ENCODE assay signal across 1 cellular context in the genomic region with DNA sequence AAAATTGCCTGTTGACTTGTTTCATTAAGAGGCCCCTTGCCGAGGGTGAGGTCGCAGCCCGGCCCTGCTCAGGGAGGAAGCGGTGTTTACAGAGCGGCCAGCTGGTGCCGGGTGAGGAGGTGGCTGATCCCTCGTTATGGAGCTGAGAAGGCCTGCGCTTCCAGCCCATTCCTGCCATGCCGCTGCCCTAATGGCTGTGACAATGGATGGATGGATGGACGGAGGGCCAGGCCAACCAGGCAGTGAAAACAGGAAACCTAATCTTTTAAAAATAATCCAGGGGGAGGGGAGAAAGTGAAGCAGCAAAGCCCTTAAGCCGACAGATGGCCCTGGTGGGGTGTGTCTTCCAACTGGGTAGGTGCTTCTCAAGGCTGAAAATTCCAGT.
TF ChIP-seq lines count a peak whose summit lies in the region.

No MANE protein-coding gene starts in this region.

TF ChIP-seq in HepG2, 621 proteins besides CTCF, POLR2A, EP300 and RAD21 (continued from another document and continues in another):
- TF ChIP-seq, protein P1, sequence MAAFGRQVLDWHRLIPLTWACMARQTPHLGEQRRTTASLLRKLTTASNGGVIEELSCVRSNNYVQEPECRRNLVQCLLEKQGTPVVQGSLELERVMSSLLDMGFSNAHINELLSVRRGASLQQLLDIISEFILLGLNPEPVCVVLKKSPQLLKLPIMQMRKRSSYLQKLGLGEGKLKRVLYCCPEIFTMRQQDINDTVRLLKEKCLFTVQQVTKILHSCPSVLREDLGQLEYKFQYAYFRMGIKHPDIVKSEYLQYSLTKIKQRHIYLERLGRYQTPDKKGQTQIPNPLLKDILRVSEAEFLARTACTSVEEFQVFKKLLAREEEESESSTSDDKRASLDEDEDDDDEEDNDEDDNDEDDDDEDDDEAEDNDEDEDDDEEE (CRISPR knock-in tag; IDR thresholded peaks at IDR 0.05) = 0 out of 2 replicates have a peak, but pooled peaks have one; percentile 50
- TF ChIP-seq MED13 (CRISPR knock-in tag; IDR thresholded peaks at IDR 0.05) (no peak), ATF7 (IDR thresholded peaks at IDR 0.05) (no peak), ATF7 (CRISPR knock-in tag; IDR thresholded peaks at IDR 0.05) (0 out of 2 replicates have a peak, but pooled peaks have one; percentile 46), ZNF263 (CRISPR knock-in tag; IDR thresholded peaks at IDR 0.05) (peak; percentile 94), FOSL2 (CRISPR knock-in tag; IDR thresholded peaks at IDR 0.05) (peak; percentile 26; the same call in 1 of the 2 replicates), BCL6 (CRISPR knock-in tag; IDR thresholded peaks at IDR 0.05) (0 out of 2 replicates have a peak, but pooled peaks have one; percentile 28), MEIS1 (CRISPR knock-in tag; IDR thresholded peaks at IDR 0.05; ENCODE audit: borderline replicate concordance) (peak; percentile 69; the same call in 1 of the 2 replicates), SIN3A (IDR thresholded peaks at IDR 0.05; ENCODE audit: borderline replicate concordance, low read depth, low read length) (peak; percentile 90; the same call in 1 of the 2 replicates), ZNF713 (CRISPR knock-in tag; IDR thresholded peaks at IDR 0.05) (no peak), NR2F6 (IDR thresholded peaks at IDR 0.05) (peak; percentile 41; the same call in 1 of the 2 replicates), NR2F6 (CRISPR knock-in tag; IDR thresholded peaks at IDR 0.05) (peak; percentile 73), ZNF788 (CRISPR knock-in tag; IDR thresholded peaks at IDR 0.05; ENCODE audit: borderline replicate concordance) (peak; percentile 37; the same call in 1 of the 2 replicates), DPF2 (CRISPR knock-in tag; IDR thresholded peaks at IDR 0.05; ENCODE audit: borderline replicate concordance, low read depth) (peak; percentile 56; the same call in 1 of the 2 replicates), HNF4A (CRISPR knock-in tag; IDR thresholded peaks at IDR 0.05) (peak; percentile 15; the same call in 1 of the 2 replicates), ZBTB8A (CRISPR knock-in tag; IDR thresholded peaks at IDR 0.05; ENCODE audit: borderline replicate concordance, low read depth) (no peak), MEIS2 (CRISPR knock-in tag; IDR thresholded peaks at IDR 0.05) (peak; percentile 80; the same call in 1 of the 2 replicates), LCORL (IDR thresholded peaks at IDR 0.05) (no peak), LCORL (CRISPR knock-in tag; IDR thresholded peaks at IDR 0.05) (peak; percentile 50; the same call in 1 of the 2 replicates), ZNF510 (CRISPR knock-in tag; IDR thresholded peaks at IDR 0.05; ENCODE audit: low read depth) (0 out of 2 replicates have a peak, but pooled peaks have one; percentile 48), ZNF563 (CRISPR knock-in tag; IDR thresholded peaks at IDR 0.05) (peak; percentile 54; the same call in 1 of the 2 replicates), ZNF430 (CRISPR knock-in tag; IDR thresholded peaks at IDR 0.05) (0 out of 2 replicates have a peak, but pooled peaks have one; percentile 42), TOPORS (CRISPR knock-in tag; IDR thresholded peaks at IDR 0.05) (no peak), CENPT (CRISPR knock-in tag; IDR thresholded peaks at IDR 0.05; ENCODE audit: low read depth) (no peak), YEATS4 (CRISPR knock-in tag; IDR thresholded peaks at IDR 0.05; ENCODE audit: borderline replicate concordance) (no peak), RORA (CRISPR knock-in tag; IDR thresholded peaks at IDR 0.05) (no peak), HDAC2 (CRISPR knock-in tag; IDR thresholded peaks at IDR 0.05) (peak; percentile 55; the same call in 1 of the 2 replicates), ZNF607 (CRISPR knock-in tag; IDR thresholded peaks at IDR 0.05; ENCODE audit: borderline replicate concordance) (0 out of 2 replicates have a peak, but pooled peaks have one; percentile 14), HOXA3 (CRISPR knock-in tag; IDR thresholded peaks at IDR 0.05) (peak; percentile 47; the same call in 1 of the 2 replicates), ZNF543 (CRISPR knock-in tag; IDR thresholded peaks at IDR 0.05) (0 out of 2 replicates have a peak, but pooled peaks have one; percentile 50), ZNF782 (CRISPR knock-in tag; IDR thresholded peaks at IDR 0.05; ENCODE audit: borderline replicate concordance) (0 out of 2 replicates have a peak, but pooled peaks have one; percentile 75), PHF21A (CRISPR knock-in tag; IDR thresholded peaks at IDR 0.05) (peak; percentile 61; the same call in 1 of the 2 replicates), ZNF556 (CRISPR knock-in tag; IDR thresholded peaks at IDR 0.05; ENCODE audit: borderline replicate concordance) (peak; percentile 72; the same call in 1 of the 2 replicates), SAP130 (CRISPR knock-in tag; IDR thresholded peaks at IDR 0.05; ENCODE audit: low read depth) (peak; percentile 89), PAF1 (CRISPR knock-in tag; IDR thresholded peaks at IDR 0.05) (no peak), MEF2D (CRISPR knock-in tag; IDR thresholded peaks at IDR 0.05) (0 out of 2 replicates have a peak, but pooled peaks have one; percentile 46), RXRB (CRISPR knock-in tag; IDR thresholded peaks at IDR 0.05; ENCODE audit: borderline replicate concordance) (peak; percentile 19; the same call in 1 of the 2 replicates)
- TF ChIP-seq, protein P2, sequence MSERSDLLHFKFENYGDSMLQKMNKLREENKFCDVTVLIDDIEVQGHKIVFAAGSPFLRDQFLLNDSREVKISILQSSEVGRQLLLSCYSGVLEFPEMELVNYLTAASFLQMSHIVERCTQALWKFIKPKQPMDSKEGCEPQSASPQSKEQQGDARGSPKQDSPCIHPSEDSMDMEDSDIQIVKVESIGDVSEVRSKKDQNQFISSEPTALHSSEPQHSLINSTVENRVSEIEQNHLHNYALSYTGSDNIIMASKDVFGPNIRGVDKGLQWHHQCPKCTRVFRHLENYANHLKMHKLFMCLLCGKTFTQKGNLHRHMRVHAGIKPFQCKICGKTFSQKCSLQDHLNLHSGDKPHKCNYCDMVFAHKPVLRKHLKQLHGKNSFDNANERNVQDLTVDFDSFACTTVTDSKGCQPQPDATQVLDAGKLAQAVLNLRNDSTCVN (CRISPR knock-in tag; IDR thresholded peaks at IDR 0.05; ENCODE audit: borderline replicate concordance) = no peak
- TF ChIP-seq, protein P3, sequence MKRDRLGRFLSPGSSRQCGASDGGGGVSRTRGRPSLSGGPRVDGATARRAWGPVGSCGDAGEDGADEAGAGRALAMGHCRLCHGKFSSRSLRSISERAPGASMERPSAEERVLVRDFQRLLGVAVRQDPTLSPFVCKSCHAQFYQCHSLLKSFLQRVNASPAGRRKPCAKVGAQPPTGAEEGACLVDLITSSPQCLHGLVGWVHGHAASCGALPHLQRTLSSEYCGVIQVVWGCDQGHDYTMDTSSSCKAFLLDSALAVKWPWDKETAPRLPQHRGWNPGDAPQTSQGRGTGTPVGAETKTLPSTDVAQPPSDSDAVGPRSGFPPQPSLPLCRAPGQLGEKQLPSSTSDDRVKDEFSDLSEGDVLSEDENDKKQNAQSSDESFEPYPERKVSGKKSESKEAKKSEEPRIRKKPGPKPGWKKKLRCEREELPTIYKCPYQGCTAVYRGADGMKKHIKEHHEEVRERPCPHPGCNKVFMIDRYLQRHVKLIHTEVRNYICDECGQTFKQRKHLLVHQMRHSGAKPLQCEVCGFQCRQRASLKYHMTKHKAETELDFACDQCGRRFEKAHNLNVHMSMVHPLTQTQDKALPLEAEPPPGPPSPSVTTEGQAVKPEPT (CRISPR knock-in tag; IDR thresholded peaks at IDR 0.05; ENCODE audit: low read depth) = 0 out of 2 replicates have a peak, but pooled peaks have one; percentile 46
- TF ChIP-seq, protein P4, sequence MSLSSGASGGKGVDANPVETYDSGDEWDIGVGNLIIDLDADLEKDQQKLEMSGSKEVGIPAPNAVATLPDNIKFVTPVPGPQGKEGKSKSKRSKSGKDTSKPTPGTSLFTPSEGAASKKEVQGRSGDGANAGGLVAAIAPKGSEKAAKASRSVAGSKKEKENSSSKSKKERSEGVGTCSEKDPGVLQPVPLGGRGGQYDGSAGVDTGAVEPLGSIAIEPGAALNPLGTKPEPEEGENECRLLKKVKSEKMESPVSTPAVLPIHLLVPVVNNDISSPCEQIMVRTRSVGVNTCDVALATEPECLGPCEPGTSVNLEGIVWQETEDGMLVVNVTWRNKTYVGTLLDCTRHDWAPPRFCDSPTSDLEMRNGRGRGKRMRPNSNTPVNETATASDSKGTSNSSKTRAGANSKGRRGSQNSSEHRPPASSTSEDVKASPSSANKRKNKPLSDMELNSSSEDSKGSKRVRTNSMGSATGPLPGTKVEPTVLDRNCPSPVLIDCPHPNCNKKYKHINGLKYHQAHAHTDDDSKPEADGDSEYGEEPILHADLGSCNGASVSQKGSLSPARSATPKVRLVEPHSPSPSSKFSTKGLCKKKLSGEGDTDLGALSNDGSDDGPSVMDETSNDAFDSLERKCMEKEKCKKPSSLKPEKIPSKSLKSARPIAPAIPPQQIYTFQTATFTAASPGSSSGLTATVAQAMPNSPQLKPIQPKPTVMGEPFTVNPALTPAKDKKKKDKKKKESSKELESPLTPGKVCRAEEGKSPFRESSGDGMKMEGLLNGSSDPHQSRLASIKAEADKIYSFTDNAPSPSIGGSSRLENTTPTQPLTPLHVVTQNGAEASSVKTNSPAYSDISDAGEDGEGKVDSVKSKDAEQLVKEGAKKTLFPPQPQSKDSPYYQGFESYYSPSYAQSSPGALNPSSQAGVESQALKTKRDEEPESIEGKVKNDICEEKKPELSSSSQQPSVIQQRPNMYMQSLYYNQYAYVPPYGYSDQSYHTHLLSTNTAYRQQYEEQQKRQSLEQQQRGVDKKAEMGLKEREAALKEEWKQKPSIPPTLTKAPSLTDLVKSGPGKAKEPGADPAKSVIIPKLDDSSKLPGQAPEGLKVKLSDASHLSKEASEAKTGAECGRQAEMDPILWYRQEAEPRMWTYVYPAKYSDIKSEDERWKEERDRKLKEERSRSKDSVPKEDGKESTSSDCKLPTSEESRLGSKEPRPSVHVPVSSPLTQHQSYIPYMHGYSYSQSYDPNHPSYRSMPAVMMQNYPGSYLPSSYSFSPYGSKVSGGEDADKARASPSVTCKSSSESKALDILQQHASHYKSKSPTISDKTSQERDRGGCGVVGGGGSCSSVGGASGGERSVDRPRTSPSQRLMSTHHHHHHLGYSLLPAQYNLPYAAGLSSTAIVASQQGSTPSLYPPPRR (CRISPR knock-in tag; IDR thresholded peaks at IDR 0.05; ENCODE audit: borderline replicate concordance) = peak; percentile 71
- TF ChIP-seq, protein P5, sequence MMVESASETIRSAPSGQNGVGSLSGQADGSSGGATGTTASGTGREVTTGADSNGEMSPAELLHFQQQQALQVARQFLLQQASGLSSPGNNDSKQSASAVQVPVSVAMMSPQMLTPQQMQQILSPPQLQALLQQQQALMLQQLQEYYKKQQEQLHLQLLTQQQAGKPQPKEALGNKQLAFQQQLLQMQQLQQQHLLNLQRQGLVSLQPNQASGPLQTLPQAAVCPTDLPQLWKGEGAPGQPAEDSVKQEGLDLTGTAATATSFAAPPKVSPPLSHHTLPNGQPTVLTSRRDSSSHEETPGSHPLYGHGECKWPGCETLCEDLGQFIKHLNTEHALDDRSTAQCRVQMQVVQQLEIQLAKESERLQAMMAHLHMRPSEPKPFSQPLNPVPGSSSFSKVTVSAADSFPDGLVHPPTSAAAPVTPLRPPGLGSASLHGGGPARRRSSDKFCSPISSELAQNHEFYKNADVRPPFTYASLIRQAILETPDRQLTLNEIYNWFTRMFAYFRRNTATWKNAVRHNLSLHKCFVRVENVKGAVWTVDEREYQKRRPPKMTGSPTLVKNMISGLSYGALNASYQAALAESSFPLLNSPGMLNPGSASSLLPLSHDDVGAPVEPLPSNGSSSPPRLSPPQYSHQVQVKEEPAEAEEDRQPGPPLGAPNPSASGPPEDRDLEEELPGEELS (CRISPR knock-in tag; IDR thresholded peaks at IDR 0.05) = peak; percentile 82
- TF ChIP-seq, protein P6, sequence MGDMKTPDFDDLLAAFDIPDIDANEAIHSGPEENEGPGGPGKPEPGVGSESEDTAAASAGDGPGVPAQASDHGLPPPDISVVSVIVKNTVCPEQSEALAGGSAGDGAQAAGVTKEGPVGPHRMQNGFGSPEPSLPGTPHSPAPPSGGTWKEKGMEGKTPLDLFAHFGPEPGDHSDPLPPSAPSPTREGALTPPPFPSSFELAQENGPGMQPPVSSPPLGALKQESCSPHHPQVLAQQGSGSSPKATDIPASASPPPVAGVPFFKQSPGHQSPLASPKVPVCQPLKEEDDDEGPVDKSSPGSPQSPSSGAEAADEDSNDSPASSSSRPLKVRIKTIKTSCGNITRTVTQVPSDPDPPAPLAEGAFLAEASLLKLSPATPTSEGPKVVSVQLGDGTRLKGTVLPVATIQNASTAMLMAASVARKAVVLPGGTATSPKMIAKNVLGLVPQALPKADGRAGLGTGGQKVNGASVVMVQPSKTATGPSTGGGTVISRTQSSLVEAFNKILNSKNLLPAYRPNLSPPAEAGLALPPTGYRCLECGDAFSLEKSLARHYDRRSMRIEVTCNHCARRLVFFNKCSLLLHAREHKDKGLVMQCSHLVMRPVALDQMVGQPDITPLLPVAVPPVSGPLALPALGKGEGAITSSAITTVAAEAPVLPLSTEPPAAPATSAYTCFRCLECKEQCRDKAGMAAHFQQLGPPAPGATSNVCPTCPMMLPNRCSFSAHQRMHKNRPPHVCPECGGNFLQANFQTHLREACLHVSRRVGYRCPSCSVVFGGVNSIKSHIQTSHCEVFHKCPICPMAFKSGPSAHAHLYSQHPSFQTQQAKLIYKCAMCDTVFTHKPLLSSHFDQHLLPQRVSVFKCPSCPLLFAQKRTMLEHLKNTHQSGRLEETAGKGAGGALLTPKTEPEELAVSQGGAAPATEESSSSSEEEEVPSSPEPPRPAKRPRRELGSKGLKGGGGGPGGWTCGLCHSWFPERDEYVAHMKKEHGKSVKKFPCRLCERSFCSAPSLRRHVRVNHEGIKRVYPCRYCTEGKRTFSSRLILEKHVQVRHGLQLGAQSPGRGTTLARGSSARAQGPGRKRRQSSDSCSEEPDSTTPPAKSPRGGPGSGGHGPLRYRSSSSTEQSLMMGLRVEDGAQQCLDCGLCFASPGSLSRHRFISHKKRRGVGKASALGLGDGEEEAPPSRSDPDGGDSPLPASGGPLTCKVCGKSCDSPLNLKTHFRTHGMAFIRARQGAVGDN (CRISPR knock-in tag; IDR thresholded peaks at IDR 0.05) = peak; percentile 82
- TF ChIP-seq, protein P7, sequence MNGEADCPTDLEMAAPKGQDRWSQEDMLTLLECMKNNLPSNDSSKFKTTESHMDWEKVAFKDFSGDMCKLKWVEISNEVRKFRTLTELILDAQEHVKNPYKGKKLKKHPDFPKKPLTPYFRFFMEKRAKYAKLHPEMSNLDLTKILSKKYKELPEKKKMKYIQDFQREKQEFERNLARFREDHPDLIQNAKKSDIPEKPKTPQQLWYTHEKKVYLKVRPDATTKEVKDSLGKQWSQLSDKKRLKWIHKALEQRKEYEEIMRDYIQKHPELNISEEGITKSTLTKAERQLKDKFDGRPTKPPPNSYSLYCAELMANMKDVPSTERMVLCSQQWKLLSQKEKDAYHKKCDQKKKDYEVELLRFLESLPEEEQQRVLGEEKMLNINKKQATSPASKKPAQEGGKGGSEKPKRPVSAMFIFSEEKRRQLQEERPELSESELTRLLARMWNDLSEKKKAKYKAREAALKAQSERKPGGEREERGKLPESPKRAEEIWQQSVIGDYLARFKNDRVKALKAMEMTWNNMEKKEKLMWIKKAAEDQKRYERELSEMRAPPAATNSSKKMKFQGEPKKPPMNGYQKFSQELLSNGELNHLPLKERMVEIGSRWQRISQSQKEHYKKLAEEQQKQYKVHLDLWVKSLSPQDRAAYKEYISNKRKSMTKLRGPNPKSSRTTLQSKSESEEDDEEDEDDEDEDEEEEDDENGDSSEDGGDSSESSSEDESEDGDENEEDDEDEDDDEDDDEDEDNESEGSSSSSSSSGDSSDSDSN (CRISPR knock-in tag; IDR thresholded peaks at IDR 0.05) = 0 out of 2 replicates have a peak, but pooled peaks have one; percentile 32
